In genomic region chr15:71314956-71315537, GRCh38 we compare ENCODE assay signal across 25 cellular contexts.
"Had no signal": no experiment of that assay in that cellular context is flagged by ENCODE, and none has a peak within 500 bp of the region (broad histone marks: within the 10 kb centered on the region; RNA-seq: fewer than 3 reads in every experiment).

No MANE protein-coding gene starts in this region.

- H3K27ac Mint-ChIP-seq: activated CD8-positive, alpha-beta memory T cell treated with anti-CD3 and anti-CD28 coated beads, Interleukin-2, amount 10 ng/mL, durations not matched to agents 7 days and 5 days; activated naive CD4-positive, alpha-beta T cell treated with anti-CD3 and anti-CD28 coated beads, Interleukin-2, amount 50 U/mL, for 72 hours; activated naive CD8-positive, alpha-beta T cell treated with anti-CD3 and anti-CD28 coated beads, Interleukin-2, amount 50 U/mL, for 24 hours; T-helper 1 cell treated with Interleukin-12 subunit alpha and Interleukin-12 subunit beta and Interleukin-4 antibody, amounts not matched to agents 30 μg/mL and 1 μg/mL, for 36 hours; WTC11 had no signal

- H3K27me3 Mint-ChIP-seq: activated CD8-positive, alpha-beta memory T cell treated with anti-CD3 and anti-CD28 coated beads, Interleukin-2, amount 10 ng/mL, durations not matched to agents 7 days and 5 days had no signal

- H3K36me3 Mint-ChIP-seq: activated CD8-positive, alpha-beta memory T cell treated with anti-CD3 and anti-CD28 coated beads, Interleukin-2, amount 10 ng/mL, durations not matched to agents 7 days and 5 days had no signal

- H3K9me3 Mint-ChIP-seq: activated T-cell treated with anti-CD3 and anti-CD28 coated beads, Interleukin-2, amount 50 U/mL, for 4 hours had no signal

- H3K27ac ChIP-seq: RWPE1 had no signal

- FAIRE-seq: astrocyte had no signal

- DNase-seq: activated CD4-positive, alpha-beta T cell treated with anti-CD3 and anti-CD28 coated beads for 48 hours; activated CD4-positive, alpha-beta T cell treated with anti-CD3 and anti-CD28 coated beads, Interleukin-2, amount 50 U/mL, for 4 hours; activated CD4-positive, CD25-positive, alpha-beta regulatory T cell treated with anti-CD3 and anti-CD28 coated beads, Interleukin-2, amount 50 U/mL, for 72 hours; activated CD8-positive, alpha-beta memory T cell treated with anti-CD3 and anti-CD28 coated beads, Interleukin-2, amount 10 ng/mL, durations not matched to agents 7 days and 5 days; activated effector memory CD4-positive, alpha-beta T cell treated with anti-CD3 and anti-CD28 coated beads, Interleukin-2, amount 50 U/mL, for 16 hours; activated naive CD4-positive, alpha-beta T cell treated with Interleukin-2 at 50 U/mL for 16 hours; activated naive CD8-positive, alpha-beta T cell treated with anti-CD3 and anti-CD28 coated beads, Interleukin-2, amount 50 U/mL, for 24 hours; activated T-cell treated with anti-CD3 and anti-CD28 coated beads, Interleukin-2, amount 50 U/mL, for 4 hours; amygdala; MM.1S; NCI-H1105; NCI-H1436; NCI-H1694 treated with DMSO at 0.1 percent for 48 hours; NCI-H2029 treated with DMSO at 0.1 percent for 48 hours; NCI-H510A treated with DMSO at 0.1 percent for 48 hours; NCI-H69; NK-92 treated with Interleukin-12 subunit alpha and Interleukin-12 subunit beta, amount 100 ng/mL, for 24 hours; OCI-M1; SHP77 had no signal

- H3K4me1 Mint-ChIP-seq: activated CD8-positive, alpha-beta memory T cell treated with anti-CD3 and anti-CD28 coated beads, Interleukin-2, amount 10 ng/mL, durations not matched to agents 7 days and 5 days; activated naive CD8-positive, alpha-beta T cell treated with anti-CD3 and anti-CD28 coated beads, Interleukin-2, amount 50 U/mL, for 24 hours had no signal

- ATAC-seq: activated CD8-positive, alpha-beta memory T cell treated with anti-CD3 and anti-CD28 coated beads, Interleukin-2, amount 10 ng/mL, durations not matched to agents 7 days and 5 days; activated naive CD4-positive, alpha-beta T cell treated with anti-CD3 and anti-CD28 coated beads, Interleukin-2, amount 50 U/mL, for 72 hours; activated naive CD8-positive, alpha-beta T cell treated with anti-CD3 and anti-CD28 coated beads, Interleukin-2, amount 50 U/mL, for 24 hours; activated T-cell treated with anti-CD3 and anti-CD28 coated beads, Interleukin-2, amount 50 U/mL, for 4 hours; Panc1; WTC11 had no signal

- H3K4me3 Mint-ChIP-seq: activated CD8-positive, alpha-beta memory T cell treated with anti-CD3 and anti-CD28 coated beads, Interleukin-2, amount 10 ng/mL, durations not matched to agents 7 days and 5 days; activated naive CD8-positive, alpha-beta T cell treated with anti-CD3 and anti-CD28 coated beads, Interleukin-2, amount 50 U/mL, for 24 hours; activated T-cell treated with anti-CD3 and anti-CD28 coated beads, Interleukin-2, amount 50 U/mL, for 4 hours; T-helper 1 cell treated with Interleukin-12 subunit alpha and Interleukin-12 subunit beta and Interleukin-4 antibody, amounts not matched to agents 30 μg/mL and 1 μg/mL, for 36 hours; WTC11 had no signal
